1 cellular context compared by ENCODE assay signal in genomic region chr5:2832394-2832793, GRCh38.
TF ChIP-seq lines count a peak whose summit lies in the region.

No MANE protein-coding gene starts in this region.

TF ChIP-seq in GM23338, 12 proteins besides CTCF, POLR2A, EP300 and RAD21 (continued from another document):
- TF ChIP-seq, protein P1, sequence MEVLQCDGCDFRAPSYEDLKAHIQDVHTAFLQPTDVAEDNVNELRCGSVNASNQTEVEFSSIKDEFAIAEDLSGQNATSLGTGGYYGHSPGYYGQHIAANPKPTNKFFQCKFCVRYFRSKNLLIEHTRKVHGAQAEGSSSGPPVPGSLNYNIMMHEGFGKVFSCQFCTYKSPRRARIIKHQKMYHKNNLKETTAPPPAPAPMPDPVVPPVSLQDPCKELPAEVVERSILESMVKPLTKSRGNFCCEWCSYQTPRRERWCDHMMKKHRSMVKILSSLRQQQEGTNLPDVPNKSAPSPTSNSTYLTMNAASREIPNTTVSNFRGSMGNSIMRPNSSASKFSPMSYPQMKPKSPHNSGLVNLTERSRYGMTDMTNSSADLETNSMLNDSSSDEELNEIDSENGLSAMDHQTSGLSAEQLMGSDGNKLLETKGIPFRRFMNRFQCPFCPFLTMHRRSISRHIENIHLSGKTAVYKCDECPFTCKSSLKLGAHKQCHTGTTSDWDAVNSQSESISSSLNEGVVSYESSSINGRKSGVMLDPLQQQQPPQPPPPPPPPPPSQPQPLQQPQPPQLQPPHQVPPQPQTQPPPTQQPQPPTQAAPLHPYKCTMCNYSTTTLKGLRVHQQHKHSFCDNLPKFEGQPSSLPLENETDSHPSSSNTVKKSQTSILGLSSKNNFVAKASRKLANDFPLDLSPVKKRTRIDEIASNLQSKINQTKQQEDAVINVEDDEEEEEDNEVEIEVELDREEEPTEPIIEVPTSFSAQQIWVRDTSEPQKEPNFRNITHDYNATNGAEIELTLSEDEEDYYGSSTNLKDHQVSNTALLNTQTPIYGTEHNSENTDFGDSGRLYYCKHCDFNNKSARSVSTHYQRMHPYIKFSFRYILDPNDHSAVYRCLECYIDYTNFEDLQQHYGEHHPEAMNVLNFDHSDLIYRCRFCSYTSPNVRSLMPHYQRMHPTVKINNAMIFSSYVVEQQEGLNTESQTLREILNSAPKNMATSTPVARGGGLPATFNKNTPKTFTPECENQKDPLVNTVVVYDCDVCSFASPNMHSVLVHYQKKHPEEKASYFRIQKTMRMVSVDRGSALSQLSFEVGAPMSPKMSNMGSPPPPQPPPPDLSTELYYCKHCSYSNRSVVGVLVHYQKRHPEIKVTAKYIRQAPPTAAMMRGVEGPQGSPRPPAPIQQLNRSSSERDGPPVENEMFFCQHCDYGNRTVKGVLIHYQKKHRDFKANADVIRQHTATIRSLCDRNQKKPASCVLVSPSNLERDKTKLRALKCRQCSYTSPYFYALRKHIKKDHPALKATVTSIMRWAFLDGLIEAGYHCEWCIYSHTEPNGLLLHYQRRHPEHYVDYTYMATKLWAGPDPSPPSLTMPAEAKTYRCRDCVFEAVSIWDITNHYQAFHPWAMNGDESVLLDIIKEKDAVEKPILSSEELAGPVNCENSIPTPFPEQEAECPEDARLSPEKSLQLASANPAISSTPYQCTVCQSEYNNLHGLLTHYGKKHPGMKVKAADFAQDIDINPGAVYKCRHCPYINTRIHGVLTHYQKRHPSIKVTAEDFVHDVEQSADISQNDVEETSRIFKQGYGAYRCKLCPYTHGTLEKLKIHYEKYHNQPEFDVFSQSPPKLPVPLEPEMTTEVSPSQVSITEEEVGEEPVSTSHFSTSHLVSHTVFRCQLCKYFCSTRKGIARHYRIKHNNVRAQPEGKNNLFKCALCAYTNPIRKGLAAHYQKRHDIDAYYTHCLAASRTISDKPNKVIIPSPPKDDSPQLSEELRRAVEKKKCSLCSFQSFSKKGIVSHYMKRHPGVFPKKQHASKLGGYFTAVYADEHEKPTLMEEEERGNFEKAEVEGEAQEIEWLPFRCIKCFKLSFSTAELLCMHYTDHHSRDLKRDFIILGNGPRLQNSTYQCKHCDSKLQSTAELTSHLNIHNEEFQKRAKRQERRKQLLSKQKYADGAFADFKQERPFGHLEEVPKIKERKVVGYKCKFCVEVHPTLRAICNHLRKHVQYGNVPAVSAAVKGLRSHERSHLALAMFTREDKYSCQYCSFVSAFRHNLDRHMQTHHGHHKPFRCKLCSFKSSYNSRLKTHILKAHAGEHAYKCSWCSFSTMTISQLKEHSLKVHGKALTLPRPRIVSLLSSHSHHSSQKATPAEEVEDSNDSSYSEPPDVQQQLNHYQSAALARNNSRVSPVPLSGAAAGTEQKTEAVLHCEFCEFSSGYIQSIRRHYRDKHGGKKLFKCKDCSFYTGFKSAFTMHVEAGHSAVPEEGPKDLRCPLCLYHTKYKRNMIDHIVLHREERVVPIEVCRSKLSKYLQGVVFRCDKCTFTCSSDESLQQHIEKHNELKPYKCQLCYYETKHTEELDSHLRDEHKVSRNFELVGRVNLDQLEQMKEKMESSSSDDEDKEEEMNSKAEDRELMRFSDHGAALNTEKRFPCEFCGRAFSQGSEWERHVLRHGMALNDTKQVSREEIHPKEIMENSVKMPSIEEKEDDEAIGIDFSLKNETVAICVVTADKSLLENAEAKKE (CRISPR knock-in tag; IDR thresholded peaks at IDR 0.05) = peak; percentile 21; the same call in 1 of the 2 replicates
